Comparison of ENCODE assay signal across 8 cellular contexts in genomic region chr6:130872250-130873095, GRCh38. TPM values are rescaled to one million over a fixed set of nuclear protein-coding genes. Genes with fewer than 3 reads are reported as not detected.
DNase-seq lines count a peak whose midpoint lies in the region; ATAC-seq and TF ChIP-seq lines count a peak whose summit lies in the region.

No MANE protein-coding gene starts in this region.

- TF ChIP-seq CTCF in WI38 (IDR thresholded peaks at IDR 0.05; ENCODE audit: low read depth, low read length) (peak; percentile 89), cardiac fibroblast (IDR thresholded peaks at IDR 0.05; ENCODE audit: low read depth, low read length) (peak; percentile 90)

- DNase-seq in DMS114 treated with DMSO at 0.1 percent for 48 hours (lab: John Stamatoyannopoulos, UW; ENCODE audit: unreplicated experiment) = peak; percentile 12
- peak; percentile 9 for DNase-seq in MV-4-11 (lab: John Stamatoyannopoulos, UW)
- DNase-seq in cardiac fibroblast (ENCODE audit: low read depth in 2 of 2) = peak; percentile 62 to 68
- DNase-seq in left lobe of liver (ENCODE audit: low spot score) = peak; percentile 67
- DNase-seq in stimulated activated CD4-positive, alpha-beta T cell treated with anti-CD3 and anti-CD28 coated beads, Interleukin-4, amount 100 ng/mL, for 48 hours (ENCODE audit: low read depth in 2 of 2) = peak; percentile 45 to 74

- H3K4me3 ChIP-seq in WI38 (ENCODE audit: low read depth, low read length) = no peak overlapping the region
- H3K4me3 ChIP-seq in cardiac fibroblast (replicated peaks in 1 of 2; ENCODE audit: low read depth in 2 of 2, low read length in 2 of 2) = no peak overlapping the region

- ATAC-seq in GM21619 (IDR thresholded peaks at IDR 0.05; ENCODE audit: unreplicated experiment) = peak; percentile 64
- peak; percentile 96 for ATAC-seq in left lobe of liver
- ATAC-seq in GM18520 (IDR thresholded peaks at IDR 0.05; ENCODE audit: unreplicated experiment) = no peak

RNA-seq across cellular contexts. Expression of gene SMLR1, which starts 45.3 kb away (rescaled TPM):
- total RNA-seq in left lobe of liver = 22.2 TPM

Comparison
In these comparisons a context has a peak if more than half of its experiments do, and no peak if none do; other contexts are left out.
1. DNase-seq: peak in every context shown above with its lines; median percentile 67 in left lobe of liver; 65 in cardiac fibroblast; 60 in stimulated activated CD4-positive, alpha-beta T cell treated with anti-CD3 and anti-CD28 coated beads, Interleukin-4, amount 100 ng/mL, for 48 hours; 12 in DMS114 treated with DMSO at 0.1 percent for 48 hours; 9 in MV-4-11.